Comparison of ENCODE assay signal across 20 cellular contexts in genomic region chr13:28056970-28057712, GRCh38. TPM values are rescaled to one million over a fixed set of nuclear protein-coding genes. Genes with fewer than 3 reads are reported as not detected.
A peak's percentile ranks its signal among the peaks of the same experiment; 100 is the strongest.
DNase-seq lines count a peak whose midpoint lies in the region; ATAC-seq lines count a peak whose summit lies in the region.
"Had no signal": no experiment of that assay in that cellular context is flagged by ENCODE, and none has a peak within 500 bp of the region (broad histone marks: within the 10 kb centered on the region; RNA-seq: fewer than 3 reads in every experiment).

No MANE protein-coding gene starts in this region.

- CTCF ChIA-PET in CD8-positive, alpha-beta memory T cell (lab: Charles Lee), result no interaction called here

- H3K9me3 ChIP-seq in CD8-positive, alpha-beta memory T cell (ENCODE audit: low read length), result no peaks in the 10 kb centered on the region
- H3K9me3 ChIP-seq: right atrium auricular region had no signal

- no peak overlapping the region for H3K27ac ChIP-seq in CD8-positive, alpha-beta memory T cell (ENCODE audit: low read depth, low read length)
- H3K27ac ChIP-seq: right atrium auricular region had no signal

- peak; percentile 56 for ATAC-seq in GM18499 (IDR thresholded peaks at IDR 0.05; ENCODE audit: insufficient read depth, unreplicated experiment)
- ATAC-seq in GM21367 (IDR thresholded peaks at IDR 0.05; ENCODE audit: unreplicated experiment), result peak; percentile 42
- ATAC-seq in HG02973 (IDR thresholded peaks at IDR 0.05; ENCODE audit: unreplicated experiment), result peak; percentile 70
- no peak for ATAC-seq in GM18519 (IDR thresholded peaks at IDR 0.05; ENCODE audit: low FRiP score, unreplicated experiment)
- ATAC-seq: HepG2; left lobe of liver; natural killer cell; stimulated activated naive CD8-positive, alpha-beta T cell treated with anti-CD3 and anti-CD28 coated beads, Interleukin-15, amount 100 ng/mL, for 72 hours had no signal

- no peaks in the 10 kb centered on the region for H3K36me3 Mint-ChIP-seq in CD8-positive, alpha-beta memory T cell
- H3K36me3 Mint-ChIP-seq: natural killer cell had no signal

- no peak overlapping the region for H3K27ac Mint-ChIP-seq in CD8-positive, alpha-beta memory T cell
- H3K27ac Mint-ChIP-seq: activated CD4-positive, alpha-beta memory T cell treated with anti-CD3 and anti-CD28 coated beads, Interleukin-2, amount 10 ng/mL, durations not matched to agents 7 days and 5 days; natural killer cell; stimulated activated naive CD8-positive, alpha-beta T cell treated with anti-CD3 and anti-CD28 coated beads, Interleukin-15, amount 100 ng/mL, for 72 hours had no signal

- no peak overlapping the region for H3K4me3 Mint-ChIP-seq in CD8-positive, alpha-beta memory T cell
- H3K4me3 Mint-ChIP-seq: activated CD4-positive, alpha-beta memory T cell treated with anti-CD3 and anti-CD28 coated beads, Interleukin-2, amount 10 ng/mL, durations not matched to agents 7 days and 5 days; natural killer cell; stimulated activated naive CD8-positive, alpha-beta T cell treated with anti-CD3 and anti-CD28 coated beads, Interleukin-15, amount 100 ng/mL, for 72 hours had no signal

- peaks cover 2 to 41% of the 10 kb centered on the region in 2 donors for H3K27me3 Mint-ChIP-seq in CD8-positive, alpha-beta memory T cell

- DNase-seq in MV-4-11 (lab: John Stamatoyannopoulos, UW) (peak; percentile 18), Kasumi-1 (lab: John Stamatoyannopoulos, UW) (no peak), C1 segment of cervical spinal cord (lab: John Stamatoyannopoulos, UW) (no peak)
- DNase-seq in CD8-positive, alpha-beta memory T cell, result no peak
- DNase-seq: activated CD4-positive, alpha-beta memory T cell treated with anti-CD3 and anti-CD28 coated beads, Interleukin-2, amount 10 ng/mL, durations not matched to agents 7 days and 5 days; activated naive CD4-positive, alpha-beta T cell; natural killer cell; NCI-H1417 treated with DMSO at 0.1 percent for 48 hours; NCI-H524 treated with DMSO at 0.1 percent for 48 hours; stimulated activated CD4-positive, alpha-beta T cell treated with anti-CD3 and anti-CD28 coated beads, Interleukin-4, amount 100 ng/mL, for 4 hours; stimulated activated naive CD8-positive, alpha-beta T cell treated with anti-CD3 and anti-CD28 coated beads, Interleukin-15, amount 100 ng/mL, for 72 hours had no signal

- POLR2A ChIA-PET in CD8-positive, alpha-beta memory T cell (lab: Charles Lee), result no interaction called here

- H3K36me3 ChIP-seq in CD8-positive, alpha-beta memory T cell (ENCODE audit: insufficient read depth, low read length), result no peaks in the 10 kb centered on the region
- H3K36me3 ChIP-seq: right atrium auricular region had no signal

- peaks cover 0 to 2% (median 0%) of the 10 kb centered on the region in 3 donors for H3K4me1 Mint-ChIP-seq in CD8-positive, alpha-beta memory T cell
- H3K4me1 Mint-ChIP-seq: activated CD4-positive, alpha-beta memory T cell treated with anti-CD3 and anti-CD28 coated beads, Interleukin-2, amount 10 ng/mL, durations not matched to agents 7 days and 5 days; stimulated activated naive CD8-positive, alpha-beta T cell treated with anti-CD3 and anti-CD28 coated beads, Interleukin-15, amount 100 ng/mL, for 72 hours had no signal

- H3K27me3 ChIP-seq in CD8-positive, alpha-beta memory T cell (ENCODE audit: insufficient read depth, low read length, poor library complexity, severe bottlenecking), result no peaks in the 10 kb centered on the region
- H3K27me3 ChIP-seq: right atrium auricular region had no signal

- H3K9me3 Mint-ChIP-seq in CD8-positive, alpha-beta memory T cell, result no peaks in the 10 kb centered on the region
- H3K9me3 Mint-ChIP-seq: activated CD4-positive, alpha-beta memory T cell treated with anti-CD3 and anti-CD28 coated beads, Interleukin-2, amount 10 ng/mL, durations not matched to agents 7 days and 5 days; natural killer cell; stimulated activated naive CD8-positive, alpha-beta T cell treated with anti-CD3 and anti-CD28 coated beads, Interleukin-15, amount 100 ng/mL, for 72 hours had no signal

- H3K4me1 ChIP-seq in CD8-positive, alpha-beta memory T cell (ENCODE audit: insufficient read depth, low read length), result no peaks in the 10 kb centered on the region
- H3K4me1 ChIP-seq: right atrium auricular region had no signal

- no peak overlapping the region for H3K4me3 ChIP-seq in CD8-positive, alpha-beta memory T cell (ENCODE audit: low read length)
- H3K4me3 ChIP-seq: right atrium auricular region had no signal

RNA-seq across cellular contexts. Expression of gene FLT3, which starts 43.2 kb away (rescaled TPM):
- total RNA-seq in CD8-positive, alpha-beta memory T cell, result under 1 TPM in 1 of 2 experiments, not detected in 1; 0.07 TPM
- not detected for polyA plus RNA-seq in CD8-positive, alpha-beta memory T cell
- total RNA-seq: activated CD4-positive, alpha-beta memory T cell treated with anti-CD3 and anti-CD28 coated beads, Interleukin-2, amount 10 ng/mL, durations not matched to agents 7 days and 5 days; HepG2; RPMI7951; T-helper 2 cell treated with Interferon-gamma antibody and Interleukin-4, amounts not matched to agents 100 ng/mL and 5 ng/mL, for 36 hours had no signal
- polyA plus RNA-seq: HepG2 had no signal
